In genomic region chrX:153816821-153817220, GRCh38 we compare ENCODE assay signal across 11 cellular contexts. TPM values are rescaled to one million over a fixed set of nuclear protein-coding genes. Genes with fewer than 3 reads are reported as not detected.
DNase-seq lines count a peak whose midpoint lies in the region; ATAC-seq and TF ChIP-seq lines count a peak whose summit lies in the region.
"Had no signal": no experiment of that assay in that cellular context is flagged by ENCODE, and none has a peak within 500 bp of the region (broad histone marks: within the 10 kb centered on the region; RNA-seq: fewer than 3 reads in every experiment).

No MANE protein-coding gene starts in this region.

- TF ChIP-seq POLR2A in erythroblast (IDR thresholded peaks at IDR 0.05; ENCODE audit: low read length) = no peak

- no peak overlapping the region for H2BK15ac ChIP-seq in mesenchymal stem cell (ENCODE audit: low read depth, poor library complexity, severe bottlenecking)

- H3K4me3 ChIP-seq in mesenchymal stem cell (ENCODE audit: insufficient read depth in 1 of 2, low read depth in 1 of 2, low read length in 2 of 2) = no peak overlapping the region
- H3K4me3 ChIP-seq: HAP-1 had no signal

- H3K36me3 ChIP-seq in mesenchymal stem cell (ENCODE audit: control insufficient read depth in 1 of 2, insufficient read depth in 2 of 2, low read depth in 1 of 2, low read length in 2 of 2) = no peaks in the 10 kb centered on the region
- H3K36me3 ChIP-seq: HAP-1 had no signal

- ATAC-seq in GM18907 (IDR thresholded peaks at IDR 0.05; ENCODE audit: unreplicated experiment) (no peak), HG03097 (IDR thresholded peaks at IDR 0.05; ENCODE audit: low FRiP score, unreplicated experiment) (no peak)

- no peaks in the 10 kb centered on the region for H3K79me1 ChIP-seq in mesenchymal stem cell (replicated peaks; ENCODE audit: low read length, poor library complexity, severe bottlenecking)

- H3K9ac ChIP-seq in mesenchymal stem cell (ENCODE audit: low read length) = no peak overlapping the region

- peaks cover 10% of the 10 kb centered on the region for H3K9me3 ChIP-seq in mesenchymal stem cell (ENCODE audit: control insufficient read depth, low read length)
- H3K9me3 ChIP-seq: HAP-1 had no signal

- H3K14ac ChIP-seq in mesenchymal stem cell (ENCODE audit: low read length in 2 of 2) = no peak overlapping the region

- H2AK5ac ChIP-seq in mesenchymal stem cell (ENCODE audit: low read length, severe bottlenecking) = no peak overlapping the region

- H2BK5ac ChIP-seq in mesenchymal stem cell (ENCODE audit: low read depth, low read length, poor library complexity, severe bottlenecking) = no peak overlapping the region

- H2BK120ac ChIP-seq in mesenchymal stem cell (ENCODE audit: low read depth, low read length) = no peak overlapping the region

- H2BK12ac ChIP-seq in mesenchymal stem cell (ENCODE audit: low read length in 2 of 2) = no peak overlapping the region

- no peak overlapping the region for H4K91ac ChIP-seq in mesenchymal stem cell (ENCODE audit: low read length)

- no peak overlapping the region for H3K27ac ChIP-seq in mesenchymal stem cell (ENCODE audit: low read length, poor library complexity, severe bottlenecking)

- peaks cover 8% of the 10 kb centered on the region for H3K4me1 ChIP-seq in mesenchymal stem cell (ENCODE audit: control insufficient read depth, insufficient read depth, low read depth, low read length)

- H4K8ac ChIP-seq in mesenchymal stem cell (ENCODE audit: low read length) = no peak overlapping the region

- H3K18ac ChIP-seq in mesenchymal stem cell (ENCODE audit: low read depth in 1 of 2, low read length in 2 of 2) = no peak overlapping the region

- DNase-seq in activated naive CD4-positive, alpha-beta T cell treated with Interleukin-2 at 50 U/mL for 16 hours = peak; percentile 46
- no peak for DNase-seq in activated naive CD4-positive, alpha-beta T cell (lab: John Stamatoyannopoulos, UW)
- DNase-seq in activated T-cell treated with anti-CD3 and anti-CD28 coated beads, Interleukin-2, amount 50 U/mL, for 1 hour = peak; percentile 47
- peak; percentile 12 to 20 for DNase-seq in erythroblast (lab: John Stamatoyannopoulos, UW)
- DNase-seq in mesenchymal stem cell = no peak
- no peak for DNase-seq in A172 (ENCODE audit: low spot score)
- DNase-seq: hypothalamus, NCI-H526 treated with DMSO at 0.1 percent for 48 hours had no signal

- H3K4me2 ChIP-seq in mesenchymal stem cell (ENCODE audit: low read length, poor library complexity, severe bottlenecking) = no peak overlapping the region

- H3K27me3 ChIP-seq in mesenchymal stem cell (ENCODE audit: control insufficient read depth in 1 of 2, insufficient read depth in 1 of 2, low read length in 2 of 2) = peaks cover 13 to 70% of the 10 kb centered on the region in 2 experiments

- no peak overlapping the region for H3K4ac ChIP-seq in mesenchymal stem cell (ENCODE audit: low read depth in 1 of 2, low read length in 2 of 2)

- no peak overlapping the region for H2AFZ ChIP-seq in mesenchymal stem cell (ENCODE audit: low read depth, low read length)

- WGBS in mesenchymal stem cell = 94% methylated on average over 5 of the region's 13 CpGs

- no peak overlapping the region for H3K23ac ChIP-seq in mesenchymal stem cell (ENCODE audit: low read length in 2 of 2)

RNA-seq across cellular contexts. Expression of gene PDZD4, which starts 13.5 kb away (rescaled TPM):
- polyA plus RNA-seq in mesenchymal stem cell (2013, experiment 1 of 2) = 0.47 TPM
- polyA plus RNA-seq in mesenchymal stem cell (2013, experiment 2 of 2) = 0.40 TPM
- 8.2 and 10.5 TPM in 2 replicates for total RNA-seq in A172 (2014; rRNA removed; shearing (Covaris generic))

RNA-seq across cellular contexts. Expression of gene SSR4, which starts 22.4 kb away (rescaled TPM):
- 398 TPM for polyA plus RNA-seq in mesenchymal stem cell (2013, experiment 1 of 2)
- 402 TPM for polyA plus RNA-seq in mesenchymal stem cell (2013, experiment 2 of 2)
- 227 and 287 TPM in 2 replicates for total RNA-seq in A172 (2014; rRNA removed; shearing (Covaris generic))

RNA-seq across cellular contexts. Expression of gene IDH3G, which starts 22.6 kb away (rescaled TPM):
- polyA plus RNA-seq in mesenchymal stem cell (2013, experiment 1 of 2) = 73.4 TPM
- polyA plus RNA-seq in mesenchymal stem cell (2013, experiment 2 of 2) = 71.2 TPM
- total RNA-seq in A172 (2014; rRNA removed; shearing (Covaris generic)) = 116 and 127 TPM in 2 replicates

RNA-seq across cellular contexts. Expression of gene SRPK3, which starts 36.0 kb away (rescaled TPM):
- polyA plus RNA-seq in mesenchymal stem cell (2013, experiment 1 of 2) = 0.03 TPM
- 0.03 TPM for polyA plus RNA-seq in mesenchymal stem cell (2013, experiment 2 of 2)
- 0.59 and 2.2 TPM in 2 replicates for total RNA-seq in A172 (2014; rRNA removed; shearing (Covaris generic))

RNA-seq across cellular contexts. Expression of gene PLXNB3, which starts 52.8 kb away (rescaled TPM):
- polyA plus RNA-seq in mesenchymal stem cell (2013, experiment 1 of 2) = 8.0 TPM
- 8.5 TPM for polyA plus RNA-seq in mesenchymal stem cell (2013, experiment 2 of 2)
- 13.8 and 14.3 TPM in 2 replicates for total RNA-seq in A172 (2014; rRNA removed; shearing (Covaris generic))

Comparison
In these comparisons a context has a peak if more than half of its experiments do, and no peak if none do; other contexts are left out.
1. DNase-seq: peak in activated naive CD4-positive, alpha-beta T cell treated with Interleukin-2 at 50 U/mL for 16 hours (single experiment), activated T-cell treated with anti-CD3 and anti-CD28 coated beads, Interleukin-2, amount 50 U/mL, for 1 hour (single experiment) and erythroblast (2 of 2); none in activated naive CD4-positive, alpha-beta T cell (0 of 4), mesenchymal stem cell (single experiment) and A172 (single experiment).